14 cellular contexts compared by ENCODE assay signal in genomic region chr11:86477495-86478155, GRCh38.
A peak's percentile ranks its signal among the peaks of the same experiment; 100 is the strongest.
DNase-seq lines count a peak whose midpoint lies in the region; ATAC-seq and TF ChIP-seq lines count a peak whose summit lies in the region.
"Had no signal": no experiment of that assay in that cellular context is flagged by ENCODE, and none has a peak within 500 bp of the region (broad histone marks: within the 10 kb centered on the region; RNA-seq: fewer than 3 reads in every experiment).

No MANE protein-coding gene starts in this region.

- H3K27me3 ChIP-seq in right lobe of liver: no peaks in the 10 kb centered on the region
- H3K27me3 ChIP-seq in vagina: no peaks in the 10 kb centered on the region

- peak overlapping the region; percentile 15 to 28 (median 16) for H3K27ac ChIP-seq in right lobe of liver
- peak overlapping the region; percentile 22 for H3K27ac ChIP-seq in vagina
- H3K27ac ChIP-seq: SK-N-MC had no signal

- intact Hi-C loops in activated CD4-positive, alpha-beta T cell treated with anti-CD3 and anti-CD28 coated beads, Interleukin-2, amount 10 ng/mL, durations not matched to agents 24 days and 14 days (cut with micrococcal nuclease): no loop called here
- intact Hi-C loops in right lobe of liver (cut with DNase I) (no loop called here), vagina (cut with DNase I) (no loop called here)

- H3K27ac Mint-ChIP-seq in activated CD4-positive, alpha-beta T cell treated with anti-CD3 and anti-CD28 coated beads, Interleukin-2, amount 10 ng/mL, durations not matched to agents 24 days and 14 days: peak overlapping the region; percentile 10
- H3K27ac Mint-ChIP-seq in chondrocyte (ENCODE audit: unreplicated experiment): peak overlapping the region; percentile 24
- H3K27ac Mint-ChIP-seq: activated naive CD4-positive, alpha-beta T cell treated with anti-CD3 and anti-CD28 coated beads for 36 hours; naive thymus-derived CD8-positive, alpha-beta T cell; stimulated activated effector memory CD8-positive, alpha-beta T cell treated with anti-CD3 and anti-CD28 coated beads, Interleukin-12 subunit alpha, Interleukin-12 subunit beta, amount 100 ng/mL, for 72 hours had no signal

- H3K4me1 ChIP-seq in right lobe of liver: peaks cover 0 to 5% (median 0%) of the 10 kb centered on the region in 4 donors
- H3K4me1 ChIP-seq in vagina: peaks cover 28% of the 10 kb centered on the region

- TF ChIP-seq CTCF in chondrocyte (IDR thresholded peaks at IDR 0.05) (no peak), right lobe of liver (IDR thresholded peaks at IDR 0.05) (no peak), vagina (IDR thresholded peaks at IDR 0.05) (no peak)

- H3K9me3 ChIP-seq in right lobe of liver (no peaks in the 10 kb centered on the region), vagina (no peaks in the 10 kb centered on the region)

- peaks cover 10% of the 10 kb centered on the region for H3K4me1 Mint-ChIP-seq in activated CD4-positive, alpha-beta T cell treated with anti-CD3 and anti-CD28 coated beads, Interleukin-2, amount 10 ng/mL, durations not matched to agents 24 days and 14 days
- H3K4me1 Mint-ChIP-seq in chondrocyte (ENCODE audit: low read depth): peaks cover 81% of the 10 kb centered on the region
- H3K4me1 Mint-ChIP-seq: stimulated activated effector memory CD8-positive, alpha-beta T cell treated with anti-CD3 and anti-CD28 coated beads, Interleukin-12 subunit alpha, Interleukin-12 subunit beta, amount 100 ng/mL, for 72 hours had no signal

- DNase-seq in activated CD4-positive, alpha-beta T cell treated with anti-CD3 and anti-CD28 coated beads, Interleukin-2, amount 10 ng/mL, durations not matched to agents 24 days and 14 days: no peak
- DNase-seq in activated CD4-positive, alpha-beta T cell treated with anti-CD3 and anti-CD28 coated beads, Interleukin-2, amount 50 U/mL, for 1 hour: no peak
- no peak for DNase-seq in chondrocyte (ENCODE audit: low spot score)
- DNase-seq in right lobe of liver: no peak
- DNase-seq in vagina (ENCODE audit: extremely low spot score in 2 of 2): no peak
- no peak for DNase-seq in amygdala (lab: John Stamatoyannopoulos, UW)
- DNase-seq in activated CD8-positive, alpha-beta memory T cell treated with anti-CD3 and anti-CD28 coated beads for 24 hours: no peak
- no peak for DNase-seq in T-helper 1 cell
- DNase-seq: activated naive CD4-positive, alpha-beta T cell treated with anti-CD3 and anti-CD28 coated beads for 36 hours; DMS 273 treated with DMSO at 0.1 percent for 48 hours; naive thymus-derived CD8-positive, alpha-beta T cell; NCI-H510A treated with DMSO at 0.1 percent for 48 hours had no signal

- TF ChIP-seq POLR2A in right lobe of liver (IDR thresholded peaks at IDR 0.05) (no peak), vagina (IDR thresholded peaks at IDR 0.05) (no peak)

- H3K4me3 Mint-ChIP-seq in activated CD4-positive, alpha-beta T cell treated with anti-CD3 and anti-CD28 coated beads, Interleukin-2, amount 10 ng/mL, durations not matched to agents 24 days and 14 days: no peak overlapping the region
- no peak overlapping the region for H3K4me3 Mint-ChIP-seq in chondrocyte (ENCODE audit: unreplicated experiment)
- H3K4me3 Mint-ChIP-seq: activated naive CD4-positive, alpha-beta T cell treated with anti-CD3 and anti-CD28 coated beads for 36 hours; naive thymus-derived CD8-positive, alpha-beta T cell; stimulated activated effector memory CD8-positive, alpha-beta T cell treated with anti-CD3 and anti-CD28 coated beads, Interleukin-12 subunit alpha, Interleukin-12 subunit beta, amount 100 ng/mL, for 72 hours had no signal

- no peaks in the 10 kb centered on the region for H3K9me3 Mint-ChIP-seq in activated CD4-positive, alpha-beta T cell treated with anti-CD3 and anti-CD28 coated beads, Interleukin-2, amount 10 ng/mL, durations not matched to agents 24 days and 14 days
- H3K9me3 Mint-ChIP-seq in chondrocyte (ENCODE audit: low read depth): peaks cover 3% of the 10 kb centered on the region
- H3K9me3 Mint-ChIP-seq: activated naive CD4-positive, alpha-beta T cell treated with anti-CD3 and anti-CD28 coated beads for 36 hours; naive thymus-derived CD8-positive, alpha-beta T cell; stimulated activated effector memory CD8-positive, alpha-beta T cell treated with anti-CD3 and anti-CD28 coated beads, Interleukin-12 subunit alpha, Interleukin-12 subunit beta, amount 100 ng/mL, for 72 hours had no signal

- 61% methylated on average over 4 of the region's 5 CpGs for WGBS in right lobe of liver (ENCODE audit: insufficient coverage, low coverage, low lambda C conversion rate, missing lambda C conversion rate)

- H3K36me3 ChIP-seq in right lobe of liver (no peaks in the 10 kb centered on the region), vagina (no peaks in the 10 kb centered on the region)

- H3K4me3 ChIP-seq in right lobe of liver (no peak overlapping the region), vagina (no peak overlapping the region)
- H3K4me3 ChIP-seq: SK-N-MC had no signal

- peak in 3 of 4 donors; percentile 14 to 31 (median 26) for ATAC-seq in right lobe of liver
- ATAC-seq: naive thymus-derived CD8-positive, alpha-beta T cell; stimulated activated effector memory CD8-positive, alpha-beta T cell treated with anti-CD3 and anti-CD28 coated beads, Interleukin-12 subunit alpha, Interleukin-12 subunit beta, amount 100 ng/mL, for 72 hours had no signal

- no peaks in the 10 kb centered on the region for H3K36me3 Mint-ChIP-seq in activated CD4-positive, alpha-beta T cell treated with anti-CD3 and anti-CD28 coated beads, Interleukin-2, amount 10 ng/mL, durations not matched to agents 24 days and 14 days (ENCODE audit: low read depth)
- H3K36me3 Mint-ChIP-seq in chondrocyte (ENCODE audit: low read depth): no peaks in the 10 kb centered on the region
- H3K36me3 Mint-ChIP-seq: naive thymus-derived CD8-positive, alpha-beta T cell; stimulated activated effector memory CD8-positive, alpha-beta T cell treated with anti-CD3 and anti-CD28 coated beads, Interleukin-12 subunit alpha, Interleukin-12 subunit beta, amount 100 ng/mL, for 72 hours had no signal

- no peaks in the 10 kb centered on the region for H3K27me3 Mint-ChIP-seq in activated CD4-positive, alpha-beta T cell treated with anti-CD3 and anti-CD28 coated beads, Interleukin-2, amount 10 ng/mL, durations not matched to agents 24 days and 14 days
- H3K27me3 Mint-ChIP-seq in chondrocyte (ENCODE audit: low read depth): no peaks in the 10 kb centered on the region
